In the genomic region with DNA sequence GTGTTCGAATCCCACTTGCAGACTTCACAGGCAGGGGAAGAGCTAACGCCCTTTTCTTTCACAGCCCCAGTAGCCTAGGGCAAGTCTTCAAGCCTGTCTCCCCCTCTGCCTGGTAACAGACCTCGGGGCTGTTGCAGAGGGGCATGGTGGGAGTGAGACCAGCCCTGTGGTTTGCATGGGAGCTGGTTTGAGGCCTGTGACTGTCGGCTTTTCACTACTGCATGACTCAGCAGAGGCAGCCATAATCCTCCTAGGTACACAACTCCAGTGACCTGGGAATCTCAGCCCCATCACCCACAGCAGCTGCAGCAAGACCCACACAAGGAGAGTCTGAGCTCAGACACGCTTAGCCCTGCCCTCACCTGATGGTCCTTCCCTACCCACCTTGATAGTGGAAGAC, we compare ENCODE assay signal across 1 cellular context.
TF ChIP-seq lines count a peak whose summit lies in the region.

No MANE protein-coding gene starts in this region.

TF ChIP-seq in HepG2, 621 proteins besides CTCF, POLR2A, EP300 and RAD21:
- TF ChIP-seq PHF21A (CRISPR knock-in tag; IDR thresholded peaks at IDR 0.05) (no peak), ZNF800 (CRISPR knock-in tag; IDR thresholded peaks at IDR 0.05) (no peak), CEBPB (IDR thresholded peaks at IDR 0.05; ENCODE audit: borderline replicate concordance, low read depth, low read length) (no peak), NFE2L2 (IDR thresholded peaks at IDR 0.05; ENCODE audit: low read length) (peak; percentile 26; the same call in 1 of the 2 replicates)
